Comparison of ENCODE assay signal across 26 cellular contexts in genomic region chr3:140682586-140682985, GRCh38. TPM values are rescaled to one million over a fixed set of nuclear protein-coding genes. Genes with fewer than 3 reads are reported as not detected.
"Had no signal": no experiment of that assay in that cellular context is flagged by ENCODE, and none has a peak within 500 bp of the region (broad histone marks: within the 10 kb centered on the region; RNA-seq: fewer than 3 reads in every experiment).

No MANE protein-coding gene starts in this region.

- DNase-seq: IMR-90, Karpas-422, KG1, MG63, NCI-H1092, NCI-H1105 treated with DMSO at 0.1 percent for 48 hours, NCI-H1417 treated with DMSO at 0.1 percent for 48 hours, NCI-H146, NCI-H1694 treated with DMSO at 0.1 percent for 48 hours, NCI-H1930, NCI-H2081 treated with DMSO at 0.1 percent for 48 hours, NCI-H2171, NCI-H226, NCI-H446, NCI-H510A, NCI-H524 treated with DMSO at 0.1 percent for 48 hours, NCI-H69, NCI-H774, Right ventricle myocardium superior, RPMI8226, SIG-M5 had no signal

- ATAC-seq: HepG2 had no signal

- FAIRE-seq: HepG2, RCC 7860 had no signal

- H3K9me3 ChIP-seq: MG63, SJSA1 had no signal

- H3K4me1 ChIP-seq: SJSA1 had no signal

- H3K36me3 ChIP-seq: MG63, SJSA1 had no signal

- H3K27me3 ChIP-seq: MG63, SJSA1 had no signal

- H3K27ac ChIP-seq: SJSA1, SK-N-MC had no signal

- H3K4me3 ChIP-seq: MG63, SJSA1, SK-N-MC had no signal

RNA-seq across cellular contexts. Expression of gene TRIM42, which starts 4.7 kb away (rescaled TPM):
- total RNA-seq: HepG2, HT1080, IMR-90, Right ventricle myocardium superior, SJSA1 had no signal
- polyA plus RNA-seq: HepG2, IMR-90 had no signal
